Comparison of ENCODE assay signal across 28 cellular contexts in genomic region chr7:19262794-19263193, GRCh38.
DNase-seq lines count a peak whose midpoint lies in the region; ATAC-seq and TF ChIP-seq lines count a peak whose summit lies in the region.
"Had no signal": no experiment of that assay in that cellular context is flagged by ENCODE, and none has a peak within 500 bp of the region (broad histone marks: within the 10 kb centered on the region; RNA-seq: fewer than 3 reads in every experiment).

No MANE protein-coding gene starts in this region.

- H3K9me3 Mint-ChIP-seq in naive thymus-derived CD4-positive, alpha-beta T cell = peaks cover 2 to 26% (median 5%) of the 10 kb centered on the region in 11 donors
- peaks cover 7% of the 10 kb centered on the region for H3K9me3 Mint-ChIP-seq in CD8-positive, alpha-beta T cell
- H3K9me3 Mint-ChIP-seq: T-helper 1 cell treated with Interleukin-12 subunit alpha and Interleukin-12 subunit beta and Interleukin-4 antibody, amounts not matched to agents 30 μg/mL and 1 μg/mL, for 36 hours had no signal

- in situ Hi-C loops in SK-MEL-5 (cut with HindIII; ENCODE audit: low pct_unique_long_range_greater_than_20kb, low sequenced_read_pairs) = no loop called here

- no peaks in the 10 kb centered on the region for H3K9me3 ChIP-seq in BE2C
- H3K9me3 ChIP-seq in naive thymus-derived CD4-positive, alpha-beta T cell (ENCODE audit: control insufficient read depth in 2 of 3, low read length in 3 of 3) = no peaks in the 10 kb centered on the region
- no peaks in the 10 kb centered on the region for H3K9me3 ChIP-seq in CD8-positive, alpha-beta T cell (ENCODE audit: low read length)
- H3K9me3 ChIP-seq: gastrocnemius medialis, psoas muscle, SJSA1, tibial artery had no signal

- H3K27ac ChIP-seq in naive thymus-derived CD4-positive, alpha-beta T cell (ENCODE audit: low read depth, low read length) = no peak overlapping the region
- no peak overlapping the region for H3K27ac ChIP-seq in CD8-positive, alpha-beta T cell (ENCODE audit: low read depth, low read length)
- H3K27ac ChIP-seq: gastrocnemius medialis, hepatocyte, psoas muscle, RWPE1, SJSA1, tibial artery had no signal

- no peak for DNase-seq in BE2C
- DNase-seq in HT-29 (ENCODE audit: low spot score) = peak; percentile 2
- peak; percentile 54 for DNase-seq in SK-MEL-5 (ENCODE audit: low read depth, low spot score)
- peak; percentile 19 for DNase-seq in fibroblast of peridontal ligament (ENCODE audit: extremely low read depth)
- DNase-seq in NCI-H2107 treated with DMSO at 0.1 percent for 48 hours (lab: John Stamatoyannopoulos, UW; ENCODE audit: unreplicated experiment) = no peak
- DNase-seq in naive thymus-derived CD4-positive, alpha-beta T cell = no peak
- no peak for DNase-seq in CD8-positive, alpha-beta T cell
- DNase-seq: activated CD8-positive, alpha-beta memory T cell treated with anti-CD3 and anti-CD28 coated beads, Interleukin-2, amount 10 ng/mL, durations not matched to agents 7 days and 5 days; activated naive CD8-positive, alpha-beta T cell treated with anti-CD3 and anti-CD28 coated beads, Interleukin-2, amount 50 U/mL, for 24 hours; activated T-cell treated with anti-CD3 and anti-CD28 coated beads, Interleukin-2, amount 50 U/mL, for 72 hours; caudate nucleus; CD4-positive, alpha-beta T cell; gastrocnemius medialis; H7; natural killer cell; NCI-H1436; NCI-H2081 treated with DMSO at 0.1 percent for 48 hours; NCI-H226; nucleus accumbens; psoas muscle; tibial artery had no signal

- no peaks in the 10 kb centered on the region for H3K27me3 Mint-ChIP-seq in naive thymus-derived CD4-positive, alpha-beta T cell
- no peaks in the 10 kb centered on the region for H3K27me3 Mint-ChIP-seq in CD8-positive, alpha-beta T cell (ENCODE audit: low read depth)
- H3K27me3 Mint-ChIP-seq: activated CD8-positive, alpha-beta memory T cell treated with anti-CD3 and anti-CD28 coated beads, Interleukin-2, amount 10 ng/mL, durations not matched to agents 7 days and 5 days; activated naive CD8-positive, alpha-beta T cell treated with anti-CD3 and anti-CD28 coated beads, Interleukin-2, amount 50 U/mL, for 24 hours; CD4-positive, alpha-beta T cell had no signal

- no peaks in the 10 kb centered on the region for H3K4me1 ChIP-seq in BE2C
- H3K4me1 ChIP-seq in naive thymus-derived CD4-positive, alpha-beta T cell (ENCODE audit: control insufficient read depth in 2 of 2, insufficient read depth in 2 of 2, low read length in 2 of 2) = no peaks in the 10 kb centered on the region
- H3K4me1 ChIP-seq in CD8-positive, alpha-beta T cell (ENCODE audit: insufficient read depth, low read length) = no peaks in the 10 kb centered on the region
- H3K4me1 ChIP-seq: gastrocnemius medialis, psoas muscle, SJSA1, tibial artery had no signal

- POLR2A ChIA-PET in naive thymus-derived CD4-positive, alpha-beta T cell (lab: Charles Lee) = no interaction called here
- POLR2A ChIA-PET in CD8-positive, alpha-beta T cell (lab: Charles Lee) = no interaction called here

- intact Hi-C loops in naive thymus-derived CD4-positive, alpha-beta T cell (cut with micrococcal nuclease) = no loop called here
- intact Hi-C loops in CD8-positive, alpha-beta T cell (cut with DNase I, micrococcal nuclease) = no loop called here

- no peaks in the 10 kb centered on the region for H3K36me3 ChIP-seq in BE2C
- H3K36me3 ChIP-seq in naive thymus-derived CD4-positive, alpha-beta T cell (ENCODE audit: control insufficient read depth in 2 of 3, insufficient read depth in 3 of 3, low read length in 3 of 3) = no peaks in the 10 kb centered on the region
- no peaks in the 10 kb centered on the region for H3K36me3 ChIP-seq in CD8-positive, alpha-beta T cell (ENCODE audit: insufficient read depth, low read length)
- H3K36me3 ChIP-seq: gastrocnemius medialis, SJSA1, tibial artery had no signal

- H3K27ac Mint-ChIP-seq in naive thymus-derived CD4-positive, alpha-beta T cell = no peak overlapping the region
- H3K27ac Mint-ChIP-seq in CD8-positive, alpha-beta T cell = no peak overlapping the region
- H3K27ac Mint-ChIP-seq: activated CD8-positive, alpha-beta memory T cell treated with anti-CD3 and anti-CD28 coated beads, Interleukin-2, amount 10 ng/mL, durations not matched to agents 7 days and 5 days; activated naive CD8-positive, alpha-beta T cell treated with anti-CD3 and anti-CD28 coated beads, Interleukin-2, amount 50 U/mL, for 24 hours; activated T-cell treated with anti-CD3 and anti-CD28 coated beads, Interleukin-2, amount 50 U/mL, for 72 hours; CD4-positive, alpha-beta T cell; natural killer cell; T-helper 1 cell treated with Interleukin-12 subunit alpha and Interleukin-12 subunit beta and Interleukin-4 antibody, amounts not matched to agents 30 μg/mL and 1 μg/mL, for 36 hours had no signal

- no peaks in the 10 kb centered on the region for H3K4me1 Mint-ChIP-seq in naive thymus-derived CD4-positive, alpha-beta T cell
- H3K4me1 Mint-ChIP-seq in CD8-positive, alpha-beta T cell (ENCODE audit: low read depth) = no peaks in the 10 kb centered on the region
- H3K4me1 Mint-ChIP-seq: activated CD8-positive, alpha-beta memory T cell treated with anti-CD3 and anti-CD28 coated beads, Interleukin-2, amount 10 ng/mL, durations not matched to agents 7 days and 5 days; activated naive CD8-positive, alpha-beta T cell treated with anti-CD3 and anti-CD28 coated beads, Interleukin-2, amount 50 U/mL, for 24 hours; natural killer cell had no signal

- peak; percentile 28 for TF ChIP-seq CTCF in BE2C (IDR thresholded peaks at IDR 0.05; ENCODE audit: low read depth, low read length)
- TF ChIP-seq CTCF in CD8-positive, alpha-beta T cell (IDR thresholded peaks at IDR 0.05) = no peak

- CTCF ChIA-PET in naive thymus-derived CD4-positive, alpha-beta T cell (lab: Charles Lee) = no interaction called here
- CTCF ChIA-PET in CD8-positive, alpha-beta T cell (lab: Charles Lee) = no interaction called here

- no peak for ATAC-seq in naive thymus-derived CD4-positive, alpha-beta T cell
- ATAC-seq in CD8-positive, alpha-beta T cell = no peak
- ATAC-seq: activated CD8-positive, alpha-beta memory T cell treated with anti-CD3 and anti-CD28 coated beads, Interleukin-2, amount 10 ng/mL, durations not matched to agents 7 days and 5 days; activated naive CD8-positive, alpha-beta T cell treated with anti-CD3 and anti-CD28 coated beads, Interleukin-2, amount 50 U/mL, for 24 hours; activated T-cell treated with anti-CD3 and anti-CD28 coated beads, Interleukin-2, amount 50 U/mL, for 72 hours; gastrocnemius medialis; HepG2; natural killer cell; psoas muscle; sciatic nerve had no signal

- no peaks in the 10 kb centered on the region for H3K36me3 Mint-ChIP-seq in naive thymus-derived CD4-positive, alpha-beta T cell
- H3K36me3 Mint-ChIP-seq in CD8-positive, alpha-beta T cell = no peaks in the 10 kb centered on the region
- H3K36me3 Mint-ChIP-seq: activated CD8-positive, alpha-beta memory T cell treated with anti-CD3 and anti-CD28 coated beads, Interleukin-2, amount 10 ng/mL, durations not matched to agents 7 days and 5 days; natural killer cell had no signal

- H3K27me3 ChIP-seq in BE2C = no peaks in the 10 kb centered on the region
- no peaks in the 10 kb centered on the region for H3K27me3 ChIP-seq in naive thymus-derived CD4-positive, alpha-beta T cell (ENCODE audit: control insufficient read depth in 2 of 2, insufficient read depth in 2 of 2, low read length in 2 of 2)
- no peaks in the 10 kb centered on the region for H3K27me3 ChIP-seq in CD8-positive, alpha-beta T cell (ENCODE audit: insufficient read depth, low read length)
- H3K27me3 ChIP-seq: gastrocnemius medialis, hepatocyte, SJSA1, tibial artery had no signal

- H3K4me3 ChIP-seq in BE2C (ENCODE audit: low read depth, low read length) = no peak overlapping the region
- H3K4me3 ChIP-seq in naive thymus-derived CD4-positive, alpha-beta T cell (ENCODE audit: low read length) = no peak overlapping the region
- no peak overlapping the region for H3K4me3 ChIP-seq in CD8-positive, alpha-beta T cell (ENCODE audit: low read depth, low read length)
- H3K4me3 ChIP-seq: gastrocnemius medialis, hepatocyte, lung, psoas muscle, SJSA1, tibial artery had no signal

- no peak overlapping the region for H3K4me3 Mint-ChIP-seq in naive thymus-derived CD4-positive, alpha-beta T cell
- H3K4me3 Mint-ChIP-seq in CD8-positive, alpha-beta T cell = no peak overlapping the region
- H3K4me3 Mint-ChIP-seq: activated CD8-positive, alpha-beta memory T cell treated with anti-CD3 and anti-CD28 coated beads, Interleukin-2, amount 10 ng/mL, durations not matched to agents 7 days and 5 days; activated naive CD8-positive, alpha-beta T cell treated with anti-CD3 and anti-CD28 coated beads, Interleukin-2, amount 50 U/mL, for 24 hours; activated T-cell treated with anti-CD3 and anti-CD28 coated beads, Interleukin-2, amount 50 U/mL, for 72 hours; CD4-positive, alpha-beta T cell; natural killer cell; T-helper 1 cell treated with Interleukin-12 subunit alpha and Interleukin-12 subunit beta and Interleukin-4 antibody, amounts not matched to agents 30 μg/mL and 1 μg/mL, for 36 hours had no signal

Comparison
In these comparisons a context has a peak if more than half of its experiments do, and no peak if none do; other contexts are left out.
1. DNase-seq: peak in HT-29 (single experiment), SK-MEL-5 (single experiment) and fibroblast of peridontal ligament (single experiment); none in BE2C (single experiment), NCI-H2107 treated with DMSO at 0.1 percent for 48 hours (single experiment), naive thymus-derived CD4-positive, alpha-beta T cell (0 of 9) and CD8-positive, alpha-beta T cell (0 of 7).